In the genomic region with DNA sequence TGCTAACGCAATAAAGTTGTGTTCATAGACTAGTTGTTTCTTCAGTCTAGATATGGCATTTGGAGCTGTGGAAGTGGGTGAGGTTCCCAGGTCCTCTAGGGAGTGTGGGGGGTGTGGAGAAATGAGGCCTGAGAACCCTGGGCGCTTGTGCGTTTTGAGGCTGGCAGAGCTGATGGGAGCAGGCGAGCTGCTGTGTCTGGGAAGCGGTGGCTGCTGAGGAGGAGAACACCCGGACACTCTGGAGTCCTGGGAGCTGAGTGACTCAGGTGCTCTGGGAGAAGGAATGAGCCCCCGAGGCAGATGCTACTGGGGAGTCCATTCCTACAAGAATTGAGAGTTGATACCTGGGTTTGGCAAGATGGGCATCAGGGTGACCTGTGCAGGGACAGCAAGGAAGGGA, we compare ENCODE assay signal across 26 cellular contexts.
"Had no signal": no experiment of that assay in that cellular context is flagged by ENCODE, and none has a peak within 500 bp of the region (broad histone marks: within the 10 kb centered on the region; RNA-seq: fewer than 3 reads in every experiment).

No MANE protein-coding gene starts in this region.

- ATAC-seq: gastrocnemius medialis; lower lobe of right lung; psoas muscle; sciatic nerve; stimulated activated memory B cell treated with anti-CD40 and anti-IgM and Interleukin-4, amounts not matched to agents 10 μg/mL and 1 μg/mL and 100 μg/mL, for 72 hours had no signal

- H3K36me3 ChIP-seq: neutrophil had no signal

- H3K27me3 ChIP-seq: dorsolateral prefrontal cortex, esophagus muscularis mucosa, gastrocnemius medialis, neutrophil, spleen, stomach, upper lobe of left lung had no signal

- H3K4me1 ChIP-seq: lower lobe of right lung, spleen, stomach, upper lobe of left lung had no signal

- H3K27me3 Mint-ChIP-seq: memory B cell; naive B cell; stimulated activated memory B cell treated with anti-CD40 and anti-IgM and Interleukin-4, amounts not matched to agents 10 μg/mL and 1 μg/mL and 100 μg/mL, for 72 hours had no signal

- DNase-seq: central memory CD4-positive, alpha-beta T cell; cortex of kidney; dorsolateral prefrontal cortex; effector CD8-positive, alpha-beta T cell; gastrocnemius medialis; islet precursor cell; left ventricle myocardium inferior; lower lobe of right lung; midbrain; naive B cell; psoas muscle; retina; spleen; stimulated activated CD4-positive, alpha-beta T cell treated with anti-CD3 and anti-CD28 coated beads, Interleukin-15, amount 100 ng/mL, for 24 hours; stimulated activated CD4-positive, alpha-beta T cell treated with anti-CD3 and anti-CD28 coated beads, Interleukin-1b, Interleukin-23, amount 100 ng/mL, for 48 hours; stimulated activated CD4-positive, alpha-beta T cell treated with anti-CD3 and anti-CD28 coated beads, Interleukin-4, amount 100 ng/mL, for 24 hours; stomach; substantia nigra; upper lobe of left lung had no signal

- H3K27ac Mint-ChIP-seq: memory B cell; nephron; stimulated activated memory B cell treated with anti-CD40 and anti-IgM and Interleukin-4, amounts not matched to agents 10 μg/mL and 1 μg/mL and 100 μg/mL, for 72 hours had no signal

- H3K9me3 Mint-ChIP-seq: memory B cell, nephron had no signal

- H3K4me3 Mint-ChIP-seq: memory B cell; naive B cell; nephron; stimulated activated memory B cell treated with anti-CD40 and anti-IgM and Interleukin-4, amounts not matched to agents 10 μg/mL and 1 μg/mL and 100 μg/mL, for 72 hours had no signal

- H3K4me3 ChIP-seq: dorsolateral prefrontal cortex, esophagus muscularis mucosa, gastrocnemius medialis, left ventricle myocardium inferior, lower lobe of right lung, psoas muscle, spleen, stomach, upper lobe of left lung had no signal

- H3K27ac ChIP-seq: dorsolateral prefrontal cortex, epithelial cell of prostate, esophagus muscularis mucosa, gastrocnemius medialis, left ventricle myocardium inferior, lower lobe of right lung, neutrophil, psoas muscle, spleen, stomach, upper lobe of left lung had no signal

- H3K4me1 Mint-ChIP-seq: memory B cell; nephron; stimulated activated memory B cell treated with anti-CD40 and anti-IgM and Interleukin-4, amounts not matched to agents 10 μg/mL and 1 μg/mL and 100 μg/mL, for 72 hours had no signal

- H3K9me3 ChIP-seq: esophagus muscularis mucosa, gastrocnemius medialis, left ventricle myocardium inferior, lower lobe of right lung, neutrophil, psoas muscle, spleen, stomach, upper lobe of left lung had no signal
